30 cellular contexts compared by ENCODE assay signal in the genomic region with DNA sequence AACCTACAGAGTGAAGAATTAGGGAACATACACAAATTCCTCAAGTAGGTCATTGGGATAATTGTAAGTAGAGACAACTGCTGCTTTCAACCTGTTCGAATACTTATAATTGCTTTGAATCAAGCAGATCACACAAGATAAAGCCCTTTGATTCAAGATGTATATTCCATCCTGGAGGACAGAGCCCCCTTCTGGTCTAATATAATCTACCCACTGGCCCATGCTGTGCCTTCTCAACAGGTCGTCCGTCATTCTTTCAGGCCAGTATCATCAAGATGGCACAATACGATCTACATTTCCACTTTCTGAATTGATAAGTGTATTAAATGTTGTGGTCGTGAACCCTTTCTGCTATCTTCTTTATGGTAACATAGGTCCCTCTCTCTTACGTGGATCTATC.
"Had no signal": no experiment of that assay in that cellular context is flagged by ENCODE, and none has a peak within 500 bp of the region (broad histone marks: within the 10 kb centered on the region; RNA-seq: fewer than 3 reads in every experiment).

No MANE protein-coding gene starts in this region.

- H3K36me3 Mint-ChIP-seq: naive thymus-derived CD8-positive, alpha-beta T cell; stimulated activated effector memory CD8-positive, alpha-beta T cell treated with anti-CD3 and anti-CD28 coated beads, Interleukin-12 subunit alpha, Interleukin-12 subunit beta, amount 100 ng/mL, for 72 hours had no signal

- H2AFZ ChIP-seq: parathyroid adenoma had no signal

- H3K79me2 ChIP-seq: parathyroid adenoma had no signal

- H3K36me3 ChIP-seq: left lung, lower lobe of right lung, sigmoid colon, thoracic aorta, WERI-Rb-1 had no signal

- H3K4me1 Mint-ChIP-seq: activated CD4-positive, alpha-beta memory T cell treated with anti-CD3 and anti-CD28 coated beads, Interleukin-2, amount 10 ng/mL, durations not matched to agents 7 days and 5 days; activated CD4-positive, alpha-beta T cell treated with anti-CD3 and anti-CD28 coated beads, Interleukin-2, amount 10 ng/mL, durations not matched to agents 7 days and 5 days; activated T-helper 17 cell treated with anti-CD3 and anti-CD28 coated beads, Interleukin-2, amount 50 U/mL, for 72 hours; naive thymus-derived CD8-positive, alpha-beta T cell; neural crest cell; stimulated activated effector memory CD8-positive, alpha-beta T cell treated with anti-CD3 and anti-CD28 coated beads, Interleukin-12 subunit alpha, Interleukin-12 subunit beta, amount 100 ng/mL, for 72 hours had no signal

- H3K4me3 ChIP-seq: left lung, lower lobe of right lung, psoas muscle, sigmoid colon, thoracic aorta had no signal

- ATAC-seq: activated T-cell treated with anti-CD3 and anti-CD28 coated beads, Interleukin-2, amount 50 U/mL, for 4 hours; activated T-helper 17 cell treated with anti-CD3 and anti-CD28 coated beads, Interleukin-2, amount 50 U/mL, for 72 hours; effector memory CD8-positive, alpha-beta T cell; left lung; lower lobe of right lung; naive thymus-derived CD8-positive, alpha-beta T cell; psoas muscle; stimulated activated effector memory CD8-positive, alpha-beta T cell treated with anti-CD3 and anti-CD28 coated beads, Interleukin-12 subunit alpha, Interleukin-12 subunit beta, amount 100 ng/mL, for 72 hours had no signal

- H3K27me3 Mint-ChIP-seq: activated CD4-positive, alpha-beta memory T cell treated with anti-CD3 and anti-CD28 coated beads, Interleukin-2, amount 10 ng/mL, durations not matched to agents 7 days and 5 days; activated CD4-positive, alpha-beta T cell treated with anti-CD3 and anti-CD28 coated beads, Interleukin-2, amount 10 ng/mL, durations not matched to agents 7 days and 5 days; activated T-helper 17 cell treated with anti-CD3 and anti-CD28 coated beads, Interleukin-2, amount 50 U/mL, for 72 hours; effector memory CD8-positive, alpha-beta T cell; naive thymus-derived CD8-positive, alpha-beta T cell; stimulated activated naive CD8-positive, alpha-beta T cell treated with anti-CD3 and anti-CD28 coated beads, Interleukin-15, Interleukin-2, amounts not matched to agents 100 ng/mL and 50 ng/mL, for 24 hours had no signal

- DNase-seq: activated CD4-positive, alpha-beta memory T cell treated with anti-CD3 and anti-CD28 coated beads, Interleukin-2, amount 10 ng/mL, durations not matched to agents 7 days and 5 days; activated CD4-positive, alpha-beta T cell treated with anti-CD3 and anti-CD28 coated beads, Interleukin-2, amount 10 ng/mL, durations not matched to agents 7 days and 5 days; activated CD4-positive, CD25-positive, alpha-beta regulatory T cell treated with anti-CD3 and anti-CD28 coated beads, Interleukin-2, amount 50 U/mL, for 72 hours; activated gamma-delta T cell treated with Interleukin-2 at 50 U/mL for 16 hours; activated naive CD4-positive, alpha-beta T cell treated with anti-CD3 and anti-CD28 coated beads, Interleukin-2, amount 50 U/mL, for 16 hours; activated T-cell treated with anti-CD3 and anti-CD28 coated beads, Interleukin-2, amount 50 U/mL, for 4 hours; amygdala; caudate nucleus; cortex of kidney; effector memory CD8-positive, alpha-beta T cell; head of caudate nucleus; kidney glomerular epithelial cell; lower lobe of right lung; mesenchymal stem cell; naive thymus-derived CD8-positive, alpha-beta T cell; occipital lobe; psoas muscle; sigmoid colon; small intestine; stimulated activated CD4-positive, alpha-beta T cell treated with anti-CD3 and anti-CD28 coated beads, Interleukin-4, amount 100 ng/mL, for 24 hours; T1000; trophoblast cell; WERI-Rb-1 had no signal

- H3K4me1 ChIP-seq: left lung, lower lobe of right lung, parathyroid adenoma, psoas muscle, sigmoid colon had no signal

- H3K27ac ChIP-seq: left lung, lower lobe of right lung, parathyroid adenoma, psoas muscle, sigmoid colon, thoracic aorta, WERI-Rb-1 had no signal

- H3K9me3 ChIP-seq: lower lobe of right lung, psoas muscle, sigmoid colon, thoracic aorta had no signal

- H3K4me3 Mint-ChIP-seq: activated CD4-positive, alpha-beta memory T cell treated with anti-CD3 and anti-CD28 coated beads, Interleukin-2, amount 10 ng/mL, durations not matched to agents 7 days and 5 days; activated CD4-positive, alpha-beta T cell treated with anti-CD3 and anti-CD28 coated beads, Interleukin-2, amount 10 ng/mL, durations not matched to agents 7 days and 5 days; activated T-cell treated with anti-CD3 and anti-CD28 coated beads, Interleukin-2, amount 50 U/mL, for 4 hours; activated T-helper 17 cell treated with anti-CD3 and anti-CD28 coated beads, Interleukin-2, amount 50 U/mL, for 72 hours; effector memory CD8-positive, alpha-beta T cell; naive thymus-derived CD8-positive, alpha-beta T cell; neural crest cell; stimulated activated effector memory CD8-positive, alpha-beta T cell treated with anti-CD3 and anti-CD28 coated beads, Interleukin-12 subunit alpha, Interleukin-12 subunit beta, amount 100 ng/mL, for 72 hours; stimulated activated naive CD8-positive, alpha-beta T cell treated with anti-CD3 and anti-CD28 coated beads, Interleukin-15, Interleukin-2, amounts not matched to agents 100 ng/mL and 50 ng/mL, for 24 hours had no signal

- H3K27me3 ChIP-seq: left lung, sigmoid colon had no signal

- H3K9me3 Mint-ChIP-seq: activated CD4-positive, alpha-beta T cell treated with anti-CD3 and anti-CD28 coated beads, Interleukin-2, amount 10 ng/mL, durations not matched to agents 7 days and 5 days had no signal

- H3K27ac Mint-ChIP-seq: activated CD4-positive, alpha-beta memory T cell treated with anti-CD3 and anti-CD28 coated beads, Interleukin-2, amount 10 ng/mL, durations not matched to agents 7 days and 5 days; activated CD4-positive, alpha-beta T cell treated with anti-CD3 and anti-CD28 coated beads, Interleukin-2, amount 10 ng/mL, durations not matched to agents 7 days and 5 days; activated T-helper 17 cell treated with anti-CD3 and anti-CD28 coated beads, Interleukin-2, amount 50 U/mL, for 72 hours; effector memory CD8-positive, alpha-beta T cell; naive thymus-derived CD8-positive, alpha-beta T cell; stimulated activated effector memory CD8-positive, alpha-beta T cell treated with anti-CD3 and anti-CD28 coated beads, Interleukin-12 subunit alpha, Interleukin-12 subunit beta, amount 100 ng/mL, for 72 hours; stimulated activated naive CD8-positive, alpha-beta T cell treated with anti-CD3 and anti-CD28 coated beads, Interleukin-15, Interleukin-2, amounts not matched to agents 100 ng/mL and 50 ng/mL, for 24 hours had no signal

- H3K9ac ChIP-seq: parathyroid adenoma had no signal
